1 cellular context compared by ENCODE assay signal in the genomic region with DNA sequence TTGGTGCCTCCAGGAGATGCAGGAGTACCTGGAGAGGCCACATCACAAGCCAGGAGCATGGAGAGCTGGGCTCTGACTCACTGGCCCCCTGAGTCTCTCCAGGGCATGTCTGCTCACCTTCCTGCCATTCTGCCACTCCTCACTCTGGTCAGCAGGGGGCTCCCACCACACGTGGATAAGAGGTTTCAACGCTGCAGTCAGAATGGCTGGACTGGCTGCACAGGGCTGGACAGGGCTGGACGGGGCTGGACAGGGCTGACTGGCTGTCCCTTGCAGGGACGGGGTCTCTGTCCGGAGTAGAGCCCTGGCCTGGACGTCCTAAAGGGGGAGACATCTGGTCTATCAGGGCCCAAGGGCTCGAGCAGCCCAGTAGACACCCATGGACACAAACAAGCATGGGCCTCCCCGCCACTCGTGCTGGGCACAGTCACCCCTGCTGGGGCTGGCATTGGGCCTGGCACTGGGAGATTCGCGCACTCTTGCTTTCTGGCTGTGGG.
TF ChIP-seq lines count a peak whose summit lies in the region.

No MANE protein-coding gene starts in this region.

TF ChIP-seq in HepG2, 621 proteins besides CTCF, POLR2A, EP300 and RAD21 (continued from another document and continues in another):
- TF ChIP-seq ZNF501 (CRISPR knock-in tag; IDR thresholded peaks at IDR 0.05) (0 out of 2 replicates have a peak, but pooled peaks have one; percentile 48), TMF1 (CRISPR knock-in tag; IDR thresholded peaks at IDR 0.05; ENCODE audit: low read depth) (no peak), ZNF619 (CRISPR knock-in tag; IDR thresholded peaks at IDR 0.05) (peak; percentile 79; the same call in 1 of the 2 replicates), SMC3 (IDR thresholded peaks at IDR 0.05; ENCODE audit: low read length) (peak; percentile 95), ZNF563 (CRISPR knock-in tag; IDR thresholded peaks at IDR 0.05) (no peak), ZNF768 (CRISPR knock-in tag; IDR thresholded peaks at IDR 0.05) (peak; percentile 21; the same call in 1 of the 2 replicates), SRY (CRISPR knock-in tag; IDR thresholded peaks at IDR 0.05) (no peak), TBX2 (CRISPR knock-in tag; IDR thresholded peaks at IDR 0.05; ENCODE audit: borderline replicate concordance) (0 out of 2 replicates have a peak, but pooled peaks have one; percentile 19), LCORL (IDR thresholded peaks at IDR 0.05) (no peak), LCORL (CRISPR knock-in tag; IDR thresholded peaks at IDR 0.05) (no peak), CENPX (CRISPR knock-in tag; IDR thresholded peaks at IDR 0.05) (no peak), HOXA3 (CRISPR knock-in tag; IDR thresholded peaks at IDR 0.05) (0 out of 2 replicates have a peak, but pooled peaks have one; percentile 28), ZNF598 (CRISPR knock-in tag; IDR thresholded peaks at IDR 0.05; ENCODE audit: borderline replicate concordance) (0 out of 2 replicates have a peak, but pooled peaks have one; percentile 34), ETV5 (CRISPR knock-in tag; IDR thresholded peaks at IDR 0.05; ENCODE audit: borderline replicate concordance) (peak; percentile 29; the same call in 1 of the 2 replicates), GTF2F1 (IDR thresholded peaks at IDR 0.05; ENCODE audit: low read length) (no peak), ZMYM3 (CRISPR knock-in tag; IDR thresholded peaks at IDR 0.05) (no peak), SKI (IDR thresholded peaks at IDR 0.05; ENCODE audit: partially characterized antibody) (peak; percentile 16), TEAD3 (CRISPR knock-in tag; optimal IDR thresholded peaks at IDR 0.05; ENCODE audit: borderline replicate concordance) (peak; percentile 53), GATAD2A (CRISPR knock-in tag; IDR thresholded peaks at IDR 0.05) (0 out of 2 replicates have a peak, but pooled peaks have one; percentile 27), ZNF883 (CRISPR knock-in tag; IDR thresholded peaks at IDR 0.05; ENCODE audit: not compliant biosample characterization) (peak; percentile 37), THAP11 (CRISPR knock-in tag; IDR thresholded peaks at IDR 0.05) (0 out of 2 replicates have a peak, but pooled peaks have one; percentile 33)
- TF ChIP-seq, protein P1, sequence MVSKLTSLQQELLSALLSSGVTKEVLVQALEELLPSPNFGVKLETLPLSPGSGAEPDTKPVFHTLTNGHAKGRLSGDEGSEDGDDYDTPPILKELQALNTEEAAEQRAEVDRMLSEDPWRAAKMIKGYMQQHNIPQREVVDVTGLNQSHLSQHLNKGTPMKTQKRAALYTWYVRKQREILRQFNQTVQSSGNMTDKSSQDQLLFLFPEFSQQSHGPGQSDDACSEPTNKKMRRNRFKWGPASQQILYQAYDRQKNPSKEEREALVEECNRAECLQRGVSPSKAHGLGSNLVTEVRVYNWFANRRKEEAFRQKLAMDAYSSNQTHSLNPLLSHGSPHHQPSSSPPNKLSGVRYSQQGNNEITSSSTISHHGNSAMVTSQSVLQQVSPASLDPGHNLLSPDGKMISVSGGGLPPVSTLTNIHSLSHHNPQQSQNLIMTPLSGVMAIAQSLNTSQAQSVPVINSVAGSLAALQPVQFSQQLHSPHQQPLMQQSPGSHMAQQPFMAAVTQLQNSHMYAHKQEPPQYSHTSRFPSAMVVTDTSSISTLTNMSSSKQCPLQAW (CRISPR knock-in tag; IDR thresholded peaks at IDR 0.05), result 0 out of 2 replicates have a peak, but pooled peaks have one; percentile 52
- TF ChIP-seq, protein P2, sequence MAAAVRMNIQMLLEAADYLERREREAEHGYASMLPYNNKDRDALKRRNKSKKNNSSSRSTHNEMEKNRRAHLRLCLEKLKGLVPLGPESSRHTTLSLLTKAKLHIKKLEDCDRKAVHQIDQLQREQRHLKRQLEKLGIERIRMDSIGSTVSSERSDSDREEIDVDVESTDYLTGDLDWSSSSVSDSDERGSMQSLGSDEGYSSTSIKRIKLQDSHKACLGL (CRISPR knock-in tag; IDR thresholded peaks at IDR 0.05), result 0 out of 2 replicates have a peak, but pooled peaks have one; percentile 36
- TF ChIP-seq, protein P3, sequence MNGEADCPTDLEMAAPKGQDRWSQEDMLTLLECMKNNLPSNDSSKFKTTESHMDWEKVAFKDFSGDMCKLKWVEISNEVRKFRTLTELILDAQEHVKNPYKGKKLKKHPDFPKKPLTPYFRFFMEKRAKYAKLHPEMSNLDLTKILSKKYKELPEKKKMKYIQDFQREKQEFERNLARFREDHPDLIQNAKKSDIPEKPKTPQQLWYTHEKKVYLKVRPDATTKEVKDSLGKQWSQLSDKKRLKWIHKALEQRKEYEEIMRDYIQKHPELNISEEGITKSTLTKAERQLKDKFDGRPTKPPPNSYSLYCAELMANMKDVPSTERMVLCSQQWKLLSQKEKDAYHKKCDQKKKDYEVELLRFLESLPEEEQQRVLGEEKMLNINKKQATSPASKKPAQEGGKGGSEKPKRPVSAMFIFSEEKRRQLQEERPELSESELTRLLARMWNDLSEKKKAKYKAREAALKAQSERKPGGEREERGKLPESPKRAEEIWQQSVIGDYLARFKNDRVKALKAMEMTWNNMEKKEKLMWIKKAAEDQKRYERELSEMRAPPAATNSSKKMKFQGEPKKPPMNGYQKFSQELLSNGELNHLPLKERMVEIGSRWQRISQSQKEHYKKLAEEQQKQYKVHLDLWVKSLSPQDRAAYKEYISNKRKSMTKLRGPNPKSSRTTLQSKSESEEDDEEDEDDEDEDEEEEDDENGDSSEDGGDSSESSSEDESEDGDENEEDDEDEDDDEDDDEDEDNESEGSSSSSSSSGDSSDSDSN (CRISPR knock-in tag; IDR thresholded peaks at IDR 0.05), result 0 out of 2 replicates have a peak, but pooled peaks have one; percentile 29
- TF ChIP-seq, protein P4, sequence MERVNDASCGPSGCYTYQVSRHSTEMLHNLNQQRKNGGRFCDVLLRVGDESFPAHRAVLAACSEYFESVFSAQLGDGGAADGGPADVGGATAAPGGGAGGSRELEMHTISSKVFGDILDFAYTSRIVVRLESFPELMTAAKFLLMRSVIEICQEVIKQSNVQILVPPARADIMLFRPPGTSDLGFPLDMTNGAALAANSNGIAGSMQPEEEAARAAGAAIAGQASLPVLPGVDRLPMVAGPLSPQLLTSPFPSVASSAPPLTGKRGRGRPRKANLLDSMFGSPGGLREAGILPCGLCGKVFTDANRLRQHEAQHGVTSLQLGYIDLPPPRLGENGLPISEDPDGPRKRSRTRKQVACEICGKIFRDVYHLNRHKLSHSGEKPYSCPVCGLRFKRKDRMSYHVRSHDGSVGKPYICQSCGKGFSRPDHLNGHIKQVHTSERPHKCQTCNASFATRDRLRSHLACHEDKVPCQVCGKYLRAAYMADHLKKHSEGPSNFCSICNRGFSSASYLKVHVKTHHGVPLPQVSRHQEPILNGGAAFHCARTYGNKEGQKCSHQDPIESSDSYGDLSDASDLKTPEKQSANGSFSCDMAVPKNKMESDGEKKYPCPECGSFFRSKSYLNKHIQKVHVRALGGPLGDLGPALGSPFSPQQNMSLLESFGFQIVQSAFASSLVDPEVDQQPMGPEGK (CRISPR knock-in tag; IDR thresholded peaks at IDR 0.05), result 0 out of 2 replicates have a peak, but pooled peaks have one; percentile 17
- TF ChIP-seq, protein P5, sequence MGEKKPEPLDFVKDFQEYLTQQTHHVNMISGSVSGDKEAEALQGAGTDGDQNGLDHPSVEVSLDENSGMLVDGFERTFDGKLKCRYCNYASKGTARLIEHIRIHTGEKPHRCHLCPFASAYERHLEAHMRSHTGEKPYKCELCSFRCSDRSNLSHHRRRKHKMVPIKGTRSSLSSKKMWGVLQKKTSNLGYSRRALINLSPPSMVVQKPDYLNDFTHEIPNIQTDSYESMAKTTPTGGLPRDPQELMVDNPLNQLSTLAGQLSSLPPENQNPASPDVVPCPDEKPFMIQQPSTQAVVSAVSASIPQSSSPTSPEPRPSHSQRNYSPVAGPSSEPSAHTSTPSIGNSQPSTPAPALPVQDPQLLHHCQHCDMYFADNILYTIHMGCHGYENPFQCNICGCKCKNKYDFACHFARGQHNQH (CRISPR knock-in tag; IDR thresholded peaks at IDR 0.05), result peak; percentile 37; the same call in 1 of the 2 replicates
- TF ChIP-seq, protein P6, sequence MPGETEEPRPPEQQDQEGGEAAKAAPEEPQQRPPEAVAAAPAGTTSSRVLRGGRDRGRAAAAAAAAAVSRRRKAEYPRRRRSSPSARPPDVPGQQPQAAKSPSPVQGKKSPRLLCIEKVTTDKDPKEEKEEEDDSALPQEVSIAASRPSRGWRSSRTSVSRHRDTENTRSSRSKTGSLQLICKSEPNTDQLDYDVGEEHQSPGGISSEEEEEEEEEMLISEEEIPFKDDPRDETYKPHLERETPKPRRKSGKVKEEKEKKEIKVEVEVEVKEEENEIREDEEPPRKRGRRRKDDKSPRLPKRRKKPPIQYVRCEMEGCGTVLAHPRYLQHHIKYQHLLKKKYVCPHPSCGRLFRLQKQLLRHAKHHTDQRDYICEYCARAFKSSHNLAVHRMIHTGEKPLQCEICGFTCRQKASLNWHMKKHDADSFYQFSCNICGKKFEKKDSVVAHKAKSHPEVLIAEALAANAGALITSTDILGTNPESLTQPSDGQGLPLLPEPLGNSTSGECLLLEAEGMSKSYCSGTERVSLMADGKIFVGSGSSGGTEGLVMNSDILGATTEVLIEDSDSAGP (CRISPR knock-in tag; IDR thresholded peaks at IDR 0.05; ENCODE audit: borderline replicate concordance), result peak; percentile 34; the same call in 1 of the 2 replicates
- TF ChIP-seq, protein P7, sequence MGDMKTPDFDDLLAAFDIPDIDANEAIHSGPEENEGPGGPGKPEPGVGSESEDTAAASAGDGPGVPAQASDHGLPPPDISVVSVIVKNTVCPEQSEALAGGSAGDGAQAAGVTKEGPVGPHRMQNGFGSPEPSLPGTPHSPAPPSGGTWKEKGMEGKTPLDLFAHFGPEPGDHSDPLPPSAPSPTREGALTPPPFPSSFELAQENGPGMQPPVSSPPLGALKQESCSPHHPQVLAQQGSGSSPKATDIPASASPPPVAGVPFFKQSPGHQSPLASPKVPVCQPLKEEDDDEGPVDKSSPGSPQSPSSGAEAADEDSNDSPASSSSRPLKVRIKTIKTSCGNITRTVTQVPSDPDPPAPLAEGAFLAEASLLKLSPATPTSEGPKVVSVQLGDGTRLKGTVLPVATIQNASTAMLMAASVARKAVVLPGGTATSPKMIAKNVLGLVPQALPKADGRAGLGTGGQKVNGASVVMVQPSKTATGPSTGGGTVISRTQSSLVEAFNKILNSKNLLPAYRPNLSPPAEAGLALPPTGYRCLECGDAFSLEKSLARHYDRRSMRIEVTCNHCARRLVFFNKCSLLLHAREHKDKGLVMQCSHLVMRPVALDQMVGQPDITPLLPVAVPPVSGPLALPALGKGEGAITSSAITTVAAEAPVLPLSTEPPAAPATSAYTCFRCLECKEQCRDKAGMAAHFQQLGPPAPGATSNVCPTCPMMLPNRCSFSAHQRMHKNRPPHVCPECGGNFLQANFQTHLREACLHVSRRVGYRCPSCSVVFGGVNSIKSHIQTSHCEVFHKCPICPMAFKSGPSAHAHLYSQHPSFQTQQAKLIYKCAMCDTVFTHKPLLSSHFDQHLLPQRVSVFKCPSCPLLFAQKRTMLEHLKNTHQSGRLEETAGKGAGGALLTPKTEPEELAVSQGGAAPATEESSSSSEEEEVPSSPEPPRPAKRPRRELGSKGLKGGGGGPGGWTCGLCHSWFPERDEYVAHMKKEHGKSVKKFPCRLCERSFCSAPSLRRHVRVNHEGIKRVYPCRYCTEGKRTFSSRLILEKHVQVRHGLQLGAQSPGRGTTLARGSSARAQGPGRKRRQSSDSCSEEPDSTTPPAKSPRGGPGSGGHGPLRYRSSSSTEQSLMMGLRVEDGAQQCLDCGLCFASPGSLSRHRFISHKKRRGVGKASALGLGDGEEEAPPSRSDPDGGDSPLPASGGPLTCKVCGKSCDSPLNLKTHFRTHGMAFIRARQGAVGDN (CRISPR knock-in tag; IDR thresholded peaks at IDR 0.05), result peak; percentile 48
- TF ChIP-seq, protein P8, sequence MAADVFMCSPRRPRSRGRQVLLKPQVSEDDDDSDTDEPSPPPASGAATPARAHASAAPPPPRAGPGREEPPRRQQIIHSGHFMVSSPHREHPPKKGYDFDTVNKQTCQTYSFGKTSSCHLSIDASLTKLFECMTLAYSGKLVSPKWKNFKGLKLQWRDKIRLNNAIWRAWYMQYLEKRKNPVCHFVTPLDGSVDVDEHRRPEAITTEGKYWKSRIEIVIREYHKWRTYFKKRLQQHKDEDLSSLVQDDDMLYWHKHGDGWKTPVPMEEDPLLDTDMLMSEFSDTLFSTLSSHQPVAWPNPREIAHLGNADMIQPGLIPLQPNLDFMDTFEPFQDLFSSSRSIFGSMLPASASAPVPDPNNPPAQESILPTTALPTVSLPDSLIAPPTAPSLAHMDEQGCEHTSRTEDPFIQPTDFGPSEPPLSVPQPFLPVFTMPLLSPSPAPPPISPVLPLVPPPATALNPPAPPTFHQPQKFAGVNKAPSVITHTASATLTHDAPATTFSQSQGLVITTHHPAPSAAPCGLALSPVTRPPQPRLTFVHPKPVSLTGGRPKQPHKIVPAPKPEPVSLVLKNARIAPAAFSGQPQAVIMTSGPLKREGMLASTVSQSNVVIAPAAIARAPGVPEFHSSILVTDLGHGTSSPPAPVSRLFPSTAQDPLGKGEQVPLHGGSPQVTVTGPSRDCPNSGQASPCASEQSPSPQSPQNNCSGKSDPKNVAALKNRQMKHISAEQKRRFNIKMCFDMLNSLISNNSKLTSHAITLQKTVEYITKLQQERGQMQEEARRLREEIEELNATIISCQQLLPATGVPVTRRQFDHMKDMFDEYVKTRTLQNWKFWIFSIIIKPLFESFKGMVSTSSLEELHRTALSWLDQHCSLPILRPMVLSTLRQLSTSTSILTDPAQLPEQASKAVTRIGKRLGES (CRISPR knock-in tag; IDR thresholded peaks at IDR 0.05; ENCODE audit: borderline replicate concordance), result no peak
- TF ChIP-seq, protein P9, sequence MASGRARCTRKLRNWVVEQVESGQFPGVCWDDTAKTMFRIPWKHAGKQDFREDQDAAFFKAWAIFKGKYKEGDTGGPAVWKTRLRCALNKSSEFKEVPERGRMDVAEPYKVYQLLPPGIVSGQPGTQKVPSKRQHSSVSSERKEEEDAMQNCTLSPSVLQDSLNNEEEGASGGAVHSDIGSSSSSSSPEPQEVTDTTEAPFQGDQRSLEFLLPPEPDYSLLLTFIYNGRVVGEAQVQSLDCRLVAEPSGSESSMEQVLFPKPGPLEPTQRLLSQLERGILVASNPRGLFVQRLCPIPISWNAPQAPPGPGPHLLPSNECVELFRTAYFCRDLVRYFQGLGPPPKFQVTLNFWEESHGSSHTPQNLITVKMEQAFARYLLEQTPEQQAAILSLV (CRISPR knock-in tag; IDR thresholded peaks at IDR 0.05; ENCODE audit: borderline replicate concordance), result 0 out of 2 replicates have a peak, but pooled peaks have one; percentile 23
